Comparison of ENCODE assay signal across 17 cellular contexts in the genomic region with DNA sequence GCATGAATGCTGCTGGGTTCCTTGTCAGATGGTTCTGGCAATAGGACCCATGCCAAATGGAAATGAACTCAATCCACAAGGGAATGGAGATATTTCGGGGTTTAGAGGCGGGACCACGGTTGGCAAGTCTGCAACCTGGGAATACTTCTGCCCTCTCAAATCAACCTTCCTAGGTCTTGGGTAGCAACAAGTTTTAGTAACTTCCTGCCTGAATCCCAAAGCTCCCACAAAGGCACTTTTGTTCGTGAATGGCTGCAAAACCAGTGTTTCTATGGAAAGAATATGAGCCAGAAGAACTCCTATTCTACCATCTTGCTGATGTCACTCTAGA.
DNase-seq lines count a peak whose midpoint lies in the region; ATAC-seq, FAIRE-seq and TF ChIP-seq lines count a peak whose summit lies in the region.
"Had no signal": no experiment of that assay in that cellular context is flagged by ENCODE, and none has a peak within 500 bp of the region (broad histone marks: within the 10 kb centered on the region; RNA-seq: fewer than 3 reads in every experiment).

No MANE protein-coding gene starts in this region.

- POLR2A ChIA-PET in H1 (lab: Charles Lee; ENCODE audit: partially characterized antibody): no interaction called here

- H3K4me3 ChIP-seq in heart right ventricle (no peak overlapping the region), right cardiac atrium (ENCODE audit: low read length) (no peak overlapping the region), H1 (ENCODE audit: extremely low read depth in 1 of 4, insufficient read depth in 2 of 4, low read depth in 3 of 4, low read length in 4 of 4) (no peak overlapping the region)
- H3K4me3 ChIP-seq: A549, GM12878, K562 had no signal

- no peaks in the 10 kb centered on the region for H3K27me3 ChIP-seq in heart right ventricle
- no peaks in the 10 kb centered on the region for H3K27me3 ChIP-seq in right cardiac atrium (ENCODE audit: control insufficient read depth, insufficient read depth)
- H3K27me3 ChIP-seq in H1 (replicated peaks in 1 of 4; ENCODE audit: control insufficient read depth in 3 of 4, extremely low read depth in 1 of 4, insufficient read depth in 3 of 4, low read length in 3 of 4): no peaks in the 10 kb centered on the region
- H3K27me3 ChIP-seq: BE2C had no signal

- DNase-seq in heart right ventricle (no peak), right cardiac atrium (no peak), HT1080 (ENCODE audit: low read depth) (peak; percentile 7), H1 (ENCODE audit: low read depth in 1 of 2, low spot score in 2 of 2) (no peak), sciatic nerve (ENCODE audit: low spot score) (no peak)
- no peak for DNase-seq in activated CD8-positive, alpha-beta memory T cell treated with anti-CD3 and anti-CD28 coated beads for 24 hours
- DNase-seq: Caco-2; CD8-positive, alpha-beta memory T cell had no signal

- WGBS in heart right ventricle, 2 donors: 63 to 72% methylated on average over 4 of the region's 4 CpGs
- 56% methylated on average over 4 of the region's 4 CpGs for WGBS in right cardiac atrium
- 95% methylated on average over 4 of the region's 4 CpGs; no CpG with 5 or more reads in 1 of the 2 experiments for WGBS in H1 (ENCODE audit: extremely low coverage in 1 of 2, insufficient coverage in 1 of 2, insufficient read length in 1 of 2, insufficient replicate concordance in 2 of 2, low coverage in 1 of 2, low lambda C conversion rate in 2 of 2, missing lambda C conversion rate in 1 of 2), 2 experiments

- H3K23ac ChIP-seq in H1 (ENCODE audit: insufficient read length): no peak overlapping the region

- H3K4me2 ChIP-seq in H1 (ENCODE audit: insufficient read depth in 1 of 2, low read depth in 2 of 2, low read length in 2 of 2): no peak overlapping the region
- H3K4me2 ChIP-seq: A549 had no signal

- H3K9me3 ChIP-seq in heart right ventricle: peaks cover 0 to 41% (median 0%) of the 10 kb centered on the region in 11 donors
- no peaks in the 10 kb centered on the region for H3K9me3 ChIP-seq in right cardiac atrium (ENCODE audit: control insufficient read depth, low read length)
- H3K9me3 ChIP-seq in H1 (ENCODE audit: insufficient read depth in 2 of 2, low read depth in 1 of 2, low read length in 1 of 2): no peaks in the 10 kb centered on the region
- H3K9me3 ChIP-seq: A549, BE2C, Caco-2 had no signal

- ATAC-seq in heart right ventricle (peak in 6 of 8 donors; percentile 11 to 31 (median 24)), right cardiac atrium (no peak), sciatic nerve (peak; percentile 56), GM18511 (IDR thresholded peaks at IDR 0.05; ENCODE audit: unreplicated experiment) (no peak), GM18505 (IDR thresholded peaks at IDR 0.05; ENCODE audit: unreplicated experiment) (no peak)
- ATAC-seq: A549, HCT116, K562 had no signal

- no peak overlapping the region for H2BK15ac ChIP-seq in H1 (ENCODE audit: low read length)

- H3K79me1 ChIP-seq in H1 (ENCODE audit: low read depth, low read length): no peaks in the 10 kb centered on the region

- no peak overlapping the region for H3K56ac ChIP-seq in H1 (replicated peaks; ENCODE audit: insufficient read length, low read depth, low read length)

- TF ChIP-seq CTCF in heart right ventricle (IDR thresholded peaks at IDR 0.05) (no peak), H1 (IDR thresholded peaks at IDR 0.05; ENCODE audit: control extremely low read depth in 1 of 3, insufficient read depth in 1 of 3, low read depth in 1 of 3, low read length in 3 of 3) (no peak)

- H3K14ac ChIP-seq in H1 (ENCODE audit: insufficient read length): no peak overlapping the region

- no peak overlapping the region for H4K5ac ChIP-seq in H1 (ENCODE audit: insufficient read length, low read depth, low read length)

- H2BK120ac ChIP-seq in H1 (replicated peaks; ENCODE audit: low read depth, low read length): no peak overlapping the region

- no peaks in the 10 kb centered on the region for H4K20me1 ChIP-seq in H1 (replicated peaks in 1 of 2; ENCODE audit: control insufficient read depth in 1 of 2, insufficient read depth in 2 of 2, low read length in 2 of 2)

- no peaks in the 10 kb centered on the region for H3K23me2 ChIP-seq in H1 (ENCODE audit: low read depth, low read length)

- TF ChIP-seq POLR2A in H1 (IDR thresholded peaks at IDR 0.05; ENCODE audit: control extremely low read depth in 1 of 2, low read depth in 2 of 2, low read length in 2 of 2) (no peak), GM18505 (IDR thresholded peaks at IDR 0.05; ENCODE audit: borderline replicate concordance, extremely low read depth, insufficient read depth, insufficient read length) (no peak)

- no peak overlapping the region for H2AK5ac ChIP-seq in H1 (ENCODE audit: low read depth, low read length)

- H3K4me1 ChIP-seq in heart right ventricle (no peaks in the 10 kb centered on the region), right cardiac atrium (ENCODE audit: control insufficient read depth, insufficient read depth, low read length) (no peaks in the 10 kb centered on the region), H1 (replicated peaks in 1 of 4; ENCODE audit: control insufficient read depth in 3 of 4, insufficient read depth in 4 of 4, low read length in 3 of 4) (no peaks in the 10 kb centered on the region)
- H3K4me1 ChIP-seq: A549, Caco-2 had no signal

- no peak overlapping the region for H2BK12ac ChIP-seq in H1 (ENCODE audit: low read depth, low read length)

- H3K27ac ChIP-seq in heart right ventricle (peak overlapping the region in 3 of 10 donors; percentile 26 to 41 (median 34)), right cardiac atrium (ENCODE audit: low read length) (no peak overlapping the region), H1 (ENCODE audit: low read depth, low read length) (no peak overlapping the region)
- H3K27ac ChIP-seq: A549, HL-60 had no signal

- H3K79me2 ChIP-seq in H1 (ENCODE audit: control insufficient read depth in 1 of 2, insufficient read depth in 2 of 2, low read length in 2 of 2): no peaks in the 10 kb centered on the region

- no peak overlapping the region for H4K91ac ChIP-seq in H1 (replicated peaks; ENCODE audit: insufficient read length, low read length)

- intact Hi-C loops in heart right ventricle (cut with DNase I): no loop called here
- intact Hi-C loops in right cardiac atrium (cut with DNase I): no loop called here
- intact Hi-C loops in sciatic nerve (cut with DNase I): no loop called here

- H4K8ac ChIP-seq in H1 (ENCODE audit: extremely low read depth, insufficient read depth, low read length): no peak overlapping the region

- H2BK20ac ChIP-seq in H1 (ENCODE audit: low read length): no peak overlapping the region

- no peak overlapping the region for H3K18ac ChIP-seq in H1 (ENCODE audit: extremely low read depth, low read length)

- no peak for TF ChIP-seq RAD21 in H1 (IDR thresholded peaks at IDR 0.05 in 1 of 2, conservative IDR thresholded peaks at IDR 0.05 in 1 of 2; ENCODE audit: low read depth in 2 of 2, low read length in 2 of 2)

- FAIRE-seq in H1 (lab: Jason Lieb, UNC): no peak
- FAIRE-seq: A549, GM12878, H54, K562 had no signal

- TF ChIP-seq EP300 in H1 (IDR thresholded peaks at IDR 0.05; ENCODE audit: borderline replicate concordance in 1 of 2, low read depth in 2 of 2, low read length in 2 of 2): no peak

- no peak overlapping the region for H3K9ac ChIP-seq in H1 (replicated peaks in 1 of 4; ENCODE audit: extremely low read depth in 1 of 4, low read depth in 3 of 4, low read length in 3 of 4)

- CTCF ChIA-PET in H1 (lab: Charles Lee; ENCODE audit: partially characterized antibody): no interaction called here

- H3K36me3 ChIP-seq in heart right ventricle (no peaks in the 10 kb centered on the region), H1 (ENCODE audit: control insufficient read depth in 2 of 4, insufficient read depth in 4 of 4, low read length in 3 of 4) (no peaks in the 10 kb centered on the region)
- H3K36me3 ChIP-seq: BE2C had no signal

- H3K4ac ChIP-seq in H1 (replicated peaks; ENCODE audit: insufficient read length, low read depth, low read length): no peak overlapping the region

- H2BK5ac ChIP-seq in H1 (ENCODE audit: low read depth, low read length): no peak overlapping the region

- H2AFZ ChIP-seq in H1 (ENCODE audit: low read length): peak overlapping the region; percentile 80; the same call in 1 of the 2 replicates

TF ChIP-seq in H1, 55 proteins besides CTCF, POLR2A, EP300 and RAD21:
- TF ChIP-seq USF2 (IDR thresholded peaks at IDR 0.05; ENCODE audit: low read length) (no peak), NANOG (IDR thresholded peaks at IDR 0.05; ENCODE audit: insufficient read depth, low read depth, low read length, poor library complexity, severe bottlenecking) (no peak), CEBPB (IDR thresholded peaks at IDR 0.05; ENCODE audit: low read depth, low read length) (no peak), POLR2AphosphoS5 (IDR thresholded peaks at IDR 0.05; ENCODE audit: low read depth, low read length) (no peak), CHD1 (IDR thresholded peaks at IDR 0.05; ENCODE audit: low read depth, low read length) (no peak), CREB1 (IDR thresholded peaks at IDR 0.05) (no peak), TBP (IDR thresholded peaks at IDR 0.05; ENCODE audit: low read depth, low read length) (no peak), SP4 (IDR thresholded peaks at IDR 0.05; ENCODE audit: low read length) (no peak)

Comparison
In these comparisons a context has a peak if more than half of its experiments do, and no peak if none do; other contexts are left out.
1. ATAC-seq: peak in heart right ventricle (6 of 8) and sciatic nerve (single experiment); none in right cardiac atrium (0 of 2), GM18511 (single experiment) and GM18505 (single experiment).